Comparison of ENCODE assay signal across 22 cellular contexts in genomic region chr5:150055707-150056443, GRCh38. TPM values are rescaled to one million over a fixed set of nuclear protein-coding genes. Genes with fewer than 3 reads are reported as not detected.
"Had no signal": no experiment of that assay in that cellular context is flagged by ENCODE, and none has a peak within 500 bp of the region (broad histone marks: within the 10 kb centered on the region; RNA-seq: fewer than 3 reads in every experiment).

No MANE protein-coding gene starts in this region.

- H3K4me3 ChIP-seq: adrenal gland, breast epithelium, left lung, lung, tibial artery had no signal

- H3K27me3 Mint-ChIP-seq: activated CD4-positive, alpha-beta memory T cell treated with anti-CD3 and anti-CD28 coated beads for 36 hours; activated CD8-positive, alpha-beta memory T cell treated with anti-CD3 and anti-CD28 coated beads, Interleukin-2, amount 10 ng/mL, durations not matched to agents 7 days and 5 days; activated naive CD8-positive, alpha-beta T cell; naive B cell; stimulated activated naive CD8-positive, alpha-beta T cell treated with anti-CD3 and anti-CD28 coated beads, Interleukin-15, amount 100 ng/mL, for 72 hours had no signal

- H3K36me3 ChIP-seq: breast epithelium had no signal

- H3K27me3 ChIP-seq: adrenal gland, breast epithelium, foreskin keratinocyte, left lung, tibial artery had no signal

- H3K4me3 Mint-ChIP-seq: activated CD4-positive, alpha-beta memory T cell treated with anti-CD3 and anti-CD28 coated beads for 36 hours; activated CD8-positive, alpha-beta memory T cell treated with anti-CD3 and anti-CD28 coated beads, Interleukin-2, amount 10 ng/mL, durations not matched to agents 7 days and 5 days; activated naive CD8-positive, alpha-beta T cell; stimulated activated effector memory CD8-positive, alpha-beta T cell treated with anti-CD3 and anti-CD28 coated beads, Interleukin-12 subunit alpha, Interleukin-12 subunit beta, amount 100 ng/mL, for 72 hours; stimulated activated naive CD8-positive, alpha-beta T cell treated with anti-CD3 and anti-CD28 coated beads, Interleukin-15, amount 100 ng/mL, for 72 hours; T-helper 1 cell treated with Interleukin-12 subunit alpha and Interleukin-12 subunit beta and Interleukin-4 antibody, amounts not matched to agents 30 μg/mL and 1 μg/mL, for 36 hours had no signal

- ATAC-seq: activated CD8-positive, alpha-beta memory T cell treated with anti-CD3 and anti-CD28 coated beads, Interleukin-2, amount 10 ng/mL, durations not matched to agents 7 days and 5 days; foreskin keratinocyte; left lung; sciatic nerve; stimulated activated effector memory CD8-positive, alpha-beta T cell treated with anti-CD3 and anti-CD28 coated beads, Interleukin-12 subunit alpha, Interleukin-12 subunit beta, amount 100 ng/mL, for 72 hours; stimulated activated naive CD8-positive, alpha-beta T cell treated with anti-CD3 and anti-CD28 coated beads, Interleukin-15, amount 100 ng/mL, for 72 hours had no signal

- H3K27ac Mint-ChIP-seq: activated CD4-positive, alpha-beta memory T cell treated with anti-CD3 and anti-CD28 coated beads for 36 hours; activated CD8-positive, alpha-beta memory T cell treated with anti-CD3 and anti-CD28 coated beads, Interleukin-2, amount 10 ng/mL, durations not matched to agents 7 days and 5 days; stimulated activated effector memory CD8-positive, alpha-beta T cell treated with anti-CD3 and anti-CD28 coated beads, Interleukin-12 subunit alpha, Interleukin-12 subunit beta, amount 100 ng/mL, for 72 hours; stimulated activated naive CD8-positive, alpha-beta T cell treated with anti-CD3 and anti-CD28 coated beads, Interleukin-15, amount 100 ng/mL, for 72 hours; T-helper 1 cell treated with Interleukin-12 subunit alpha and Interleukin-12 subunit beta and Interleukin-4 antibody, amounts not matched to agents 30 μg/mL and 1 μg/mL, for 36 hours had no signal

- H3K9me3 Mint-ChIP-seq: activated CD4-positive, alpha-beta memory T cell treated with anti-CD3 and anti-CD28 coated beads for 36 hours; naive B cell; stimulated activated effector memory CD8-positive, alpha-beta T cell treated with anti-CD3 and anti-CD28 coated beads, Interleukin-12 subunit alpha, Interleukin-12 subunit beta, amount 100 ng/mL, for 72 hours; stimulated activated naive CD8-positive, alpha-beta T cell treated with anti-CD3 and anti-CD28 coated beads, Interleukin-15, amount 100 ng/mL, for 72 hours; T-helper 1 cell treated with Interleukin-12 subunit alpha and Interleukin-12 subunit beta and Interleukin-4 antibody, amounts not matched to agents 30 μg/mL and 1 μg/mL, for 36 hours had no signal

- FAIRE-seq: endometrium, small intestine had no signal

- DNase-seq: activated CD4-positive, alpha-beta memory T cell treated with anti-CD3 and anti-CD28 coated beads for 36 hours; activated CD4-positive, alpha-beta T cell treated with anti-CD3 and anti-CD28 coated beads for 48 hours; activated CD8-positive, alpha-beta memory T cell treated with anti-CD3 and anti-CD28 coated beads, Interleukin-2, amount 10 ng/mL, durations not matched to agents 7 days and 5 days; activated gamma-delta T cell treated with Interleukin-2 at 50 U/mL for 16 hours; activated T-cell treated with anti-CD3 and anti-CD28 coated beads for 4 hours; adrenal gland; effector CD4-positive, alpha-beta T cell; foreskin keratinocyte; left lung; naive B cell; occipital lobe; small intestine; stimulated activated CD4-positive, alpha-beta T cell treated with anti-CD3 and anti-CD28 coated beads, Interleukin-2, amount 100 ng/mL, for 24 hours; stimulated activated naive CD8-positive, alpha-beta T cell treated with anti-CD3 and anti-CD28 coated beads, Interleukin-15, amount 100 ng/mL, for 72 hours had no signal

RNA-seq across cellular contexts. Expression of gene CSF1R, which starts 30.5 kb away (rescaled TPM):
- total RNA-seq: foreskin keratinocyte had no signal
